4 cellular contexts compared by ENCODE assay signal in genomic region chr1:11194407-11195176, GRCh38.
TF ChIP-seq lines count a peak whose summit lies in the region.

No MANE protein-coding gene starts in this region.

TF ChIP-seq in A549, 52 proteins besides CTCF, POLR2A, EP300 and RAD21:
- no peak for TF ChIP-seq MAFK (IDR thresholded peaks at IDR 0.05; ENCODE audit: partially characterized antibody)
- TF ChIP-seq REST (IDR thresholded peaks at IDR 0.05), result peak; percentile 64; the same call in 1 of the 2 replicates

TF ChIP-seq in HEK293, 187 proteins besides CTCF, POLR2A, EP300 and RAD21:
- TF ChIP-seq IKZF3 (tag by site-specific recombination; IDR thresholded peaks at IDR 0.05) (no peak), REST (tag by site-specific recombination; IDR thresholded peaks at IDR 0.05) (peak; percentile 90)

TF ChIP-seq in GM12878, 131 proteins besides CTCF, POLR2A, EP300 and RAD21:
- TF ChIP-seq REST (IDR thresholded peaks at IDR 0.05; ENCODE audit: low read depth, low read length) (peak; percentile 63; the same call in 1 of the 2 replicates), ZNF24 (IDR thresholded peaks at IDR 0.05) (no peak)

TF ChIP-seq in liver, 16 proteins besides CTCF, POLR2A, EP300 and RAD21:
- no peak for TF ChIP-seq EGR1 (IDR thresholded peaks at IDR 0.05; ENCODE audit: low read depth in 2 of 2)
- peak; percentile 20 for TF ChIP-seq REST (IDR thresholded peaks at IDR 0.05)
- no peak for TF ChIP-seq HNF4G (IDR thresholded peaks at IDR 0.05)
- TF ChIP-seq SP1 (IDR thresholded peaks at IDR 0.05), result no peak
- TF ChIP-seq FOXA2 (IDR thresholded peaks at IDR 0.05), result no peak
